8 cellular contexts compared by ENCODE assay signal in genomic region chr4:119627267-119628190, GRCh38. TPM values are rescaled to one million over a fixed set of nuclear protein-coding genes. Genes with fewer than 3 reads are reported as not detected.
DNase-seq lines count a peak whose midpoint lies in the region; ATAC-seq, FAIRE-seq and TF ChIP-seq lines count a peak whose summit lies in the region.

No MANE protein-coding gene starts in this region.

- H3K9me3 Mint-ChIP-seq in immature natural killer cell, result peaks cover 0 to 1% (median 0%) of the 10 kb centered on the region in 6 donors

- peak; percentile 62 for DNase-seq in GM06990 (ENCODE audit: extremely low read depth, insufficient read length)
- peak; percentile 82 for DNase-seq in Karpas-422
- DNase-seq in bronchial epithelial cell (ENCODE audit: low read depth), result no peak
- peak; percentile 27 to 46 (median 45) for DNase-seq in immature natural killer cell
- DNase-seq in stimulated activated CD4-positive, alpha-beta T cell treated with anti-CD3 and anti-CD28 coated beads, Interleukin-12 subunit alpha, Interleukin-12 subunit beta, amount 100 ng/mL, for 4 hours, result peak; percentile 53
- DNase-seq in OCI-M2 (lab: John Stamatoyannopoulos, UW; ENCODE audit: unreplicated experiment), result no peak

- H3K9me3 ChIP-seq in Karpas-422 (ENCODE audit: low read length), result no peaks in the 10 kb centered on the region

- no peaks in the 10 kb centered on the region for H3K9me2 ChIP-seq in Karpas-422 (replicated peaks; ENCODE audit: insufficient read depth, low read length)

- no peak overlapping the region for H3K27ac ChIP-seq in Karpas-422 (ENCODE audit: low read length)

- no peak overlapping the region for H2AFZ ChIP-seq in Karpas-422 (ENCODE audit: low read length)

- peaks cover 15% of the 10 kb centered on the region for H3K4me1 ChIP-seq in Karpas-422 (ENCODE audit: low read length)

- peaks cover 5 to 22% (median 11%) of the 10 kb centered on the region in 3 donors for H3K27me3 Mint-ChIP-seq in immature natural killer cell (ENCODE audit: low read depth in 3 of 3)

- peak; percentile 60 for ATAC-seq in GM21825 (IDR thresholded peaks at IDR 0.05; ENCODE audit: unreplicated experiment)

- no peaks in the 10 kb centered on the region for H3K36me3 ChIP-seq in GM06990 (ENCODE audit: control insufficient read depth, insufficient read depth, low read length)
- no peaks in the 10 kb centered on the region for H3K36me3 ChIP-seq in Karpas-422 (ENCODE audit: insufficient read depth, low read length)
- H3K36me3 ChIP-seq in bronchial epithelial cell (ENCODE audit: control insufficient read depth, insufficient read depth, low read length), result no peaks in the 10 kb centered on the region

- TF ChIP-seq CTCF in GM06990 (IDR thresholded peaks at IDR 0.05; ENCODE audit: insufficient read depth, low read length, poor library complexity, severe bottlenecking) (no peak), WI38 (IDR thresholded peaks at IDR 0.05; ENCODE audit: low read depth, low read length) (peak; percentile 6; the same call in 1 of the 2 replicates), bronchial epithelial cell (IDR thresholded peaks at IDR 0.05; ENCODE audit: insufficient read depth, low read length, severe bottlenecking) (peak; percentile 28)

- H3K27ac Mint-ChIP-seq in immature natural killer cell, result peak overlapping the region in 3 of 6 donors; percentile 28 to 87 (median 60)

- no peaks in the 10 kb centered on the region for H3K36me3 Mint-ChIP-seq in immature natural killer cell

- H3K4me2 ChIP-seq in Karpas-422 (ENCODE audit: low read depth, low read length, poor library complexity, severe bottlenecking), result peak overlapping the region; percentile 71

- no peak for FAIRE-seq in bronchial epithelial cell (lab: Jason Lieb, UNC)

- H3K4me3 ChIP-seq in GM06990 (replicated peaks; ENCODE audit: low read depth, low read length) (peak overlapping the region; percentile 68), Karpas-422 (ENCODE audit: low read length) (peak overlapping the region; percentile 49; the same call in 1 of the 2 replicates), WI38 (ENCODE audit: low read depth, low read length) (peak overlapping the region; percentile 92), bronchial epithelial cell (ENCODE audit: low read depth, low read length) (peak overlapping the region; percentile 72)

- H3K79me2 ChIP-seq in Karpas-422 (ENCODE audit: low read length), result no peaks in the 10 kb centered on the region

- H3K27me3 ChIP-seq in GM06990 (replicated peaks; ENCODE audit: control insufficient read depth, insufficient read depth, low read length) (no peaks in the 10 kb centered on the region), Karpas-422 (ENCODE audit: low read length) (no peaks in the 10 kb centered on the region), bronchial epithelial cell (ENCODE audit: control insufficient read depth, insufficient read depth, low read length) (no peaks in the 10 kb centered on the region)

- peak overlapping the region; percentile 86 to 95 (median 92) for H3K4me3 Mint-ChIP-seq in immature natural killer cell

- H3K9ac ChIP-seq in Karpas-422 (ENCODE audit: low read length), result no peak overlapping the region

- H3K4me1 Mint-ChIP-seq in immature natural killer cell, result peaks cover 20 to 26% of the 10 kb centered on the region in 2 donors

- H4K20me1 ChIP-seq in Karpas-422 (ENCODE audit: insufficient read depth, low read depth, low read length), result no peaks in the 10 kb centered on the region

RNA-seq across cellular contexts. Expression of gene PDE5A, which starts 1.1 kb away (rescaled TPM):
- total RNA-seq in Karpas-422 (2014; rRNA removed; shearing (Covaris generic); ENCODE audit: low replicate concordance), result 0.07 and 0.30 TPM in 2 replicates
- 5.8 and 10.1 TPM in 2 replicates for total RNA-seq in bronchial epithelial cell
- 1 to 10 TPM; 1.1 to 2.2 (median 1.3) TPM for polyA plus RNA-seq in immature natural killer cell

Comparison
In these comparisons a context has a peak if more than half of its experiments do, and no peak if none do; other contexts are left out.
1. DNase-seq: peak in GM06990 (single experiment), Karpas-422 (single experiment), immature natural killer cell (3 of 3) and stimulated activated CD4-positive, alpha-beta T cell treated with anti-CD3 and anti-CD28 coated beads, Interleukin-12 subunit alpha, Interleukin-12 subunit beta, amount 100 ng/mL, for 4 hours (single experiment); none in bronchial epithelial cell (single experiment) and OCI-M2 (single experiment).
2. Peak in every context shown above with its lines, with median percentiles within 50 percentile points of each other: H3K4me3 ChIP-seq.